ENCODE assay signal across 20 cellular contexts in genomic region chr19:45218887-45219780, GRCh38. TPM values are rescaled to one million over a fixed set of nuclear protein-coding genes. Genes with fewer than 3 reads are reported as not detected.
DNase-seq lines count a peak whose midpoint lies in the region; ATAC-seq and TF ChIP-seq lines count a peak whose summit lies in the region.
"Had no signal": no experiment of that assay in that cellular context is flagged by ENCODE, and none has a peak within 500 bp of the region (broad histone marks: within the 10 kb centered on the region; RNA-seq: fewer than 3 reads in every experiment).

No MANE protein-coding gene starts in this region.

- no peak for ATAC-seq in upper lobe of left lung (ENCODE audit: low FRiP score in 2 of 2)
- ATAC-seq: activated CD4-positive, CD25-positive, alpha-beta regulatory T cell treated with anti-CD3 and anti-CD28 coated beads, Interleukin-2, amount 50 U/mL, for 24 hours; activated T-cell treated with anti-CD3 and anti-CD28 coated beads, Interleukin-2, amount 50 U/mL, for 72 hours had no signal

- H3K9me3 ChIP-seq in osteoblast (ENCODE audit: low read depth, low read length) (no peaks in the 10 kb centered on the region), upper lobe of left lung (no peaks in the 10 kb centered on the region)
- H3K9me3 ChIP-seq: ascending aorta, HAP-1, neutrophil had no signal

- H2AFZ ChIP-seq in osteoblast (ENCODE audit: low read length), result no peak overlapping the region

- H3K27ac ChIP-seq in osteoblast (ENCODE audit: low read depth, low read length) (no peak overlapping the region), coronary artery (no peak overlapping the region), upper lobe of left lung (no peak overlapping the region)
- H3K27ac ChIP-seq: ascending aorta, neutrophil had no signal

- no peak for TF ChIP-seq EP300 in upper lobe of left lung (IDR thresholded peaks at IDR 0.05)

- DNase-seq in GM12865 (ENCODE audit: low read depth), result peak; percentile 20
- DNase-seq in MV-4-11 (lab: John Stamatoyannopoulos, UW), result peak; percentile 61
- DNase-seq in fibroblast of villous mesenchyme (ENCODE audit: low read depth), result peak; percentile 10
- DNase-seq in osteoblast (ENCODE audit: insufficient read length, low spot score, missing footprints), result no peak
- DNase-seq in coronary artery (ENCODE audit: low spot score), result no peak
- no peak for DNase-seq in upper lobe of left lung
- DNase-seq: activated CD8-positive, alpha-beta memory T cell treated with anti-CD3 and anti-CD28 coated beads for 24 hours; activated naive CD4-positive, alpha-beta T cell treated with anti-CD3 and anti-CD28 coated beads, Interleukin-2, amount 50 U/mL, for 16 hours; activated T-cell treated with anti-CD3 and anti-CD28 coated beads, Interleukin-2, amount 50 U/mL, for 72 hours; central memory CD4-positive, alpha-beta T cell; DND-41; Karpas-422; NCI-H510A treated with DMSO at 0.1 percent for 48 hours; trophoblast cell had no signal

- H4K20me1 ChIP-seq in osteoblast (ENCODE audit: insufficient read depth, low read length), result no peaks in the 10 kb centered on the region

- peaks cover 28% of the 10 kb centered on the region for H3K27me3 ChIP-seq in osteoblast (ENCODE audit: insufficient read depth, low read length)
- peaks cover 0 to 23% (median 9%) of the 10 kb centered on the region in 4 donors for H3K27me3 ChIP-seq in upper lobe of left lung

- TF ChIP-seq CTCF in GM12865 (IDR thresholded peaks at IDR 0.05; ENCODE audit: insufficient read depth, low read depth, low read length, missing control alignments) (no peak), fibroblast of villous mesenchyme (IDR thresholded peaks at IDR 0.05; ENCODE audit: insufficient read depth, low read depth, low read length) (no peak), osteoblast (IDR thresholded peaks at IDR 0.05; ENCODE audit: extremely low read depth, low read depth, low read length) (no peak), coronary artery (IDR thresholded peaks at IDR 0.05) (no peak), upper lobe of left lung (IDR thresholded peaks at IDR 0.05) (no peak)

- WGBS in upper lobe of left lung, 2 donors, result 74% methylated on average over 18 of the region's 18 CpGs

- H3K4me1 ChIP-seq in osteoblast (ENCODE audit: insufficient read depth, low read length) (peaks cover 3% of the 10 kb centered on the region), upper lobe of left lung (peaks cover 3 to 18% (median 7%) of the 10 kb centered on the region in 4 donors)
- H3K4me1 ChIP-seq: ascending aorta had no signal

- H3K79me2 ChIP-seq in osteoblast (ENCODE audit: insufficient read depth, low read length), result no peaks in the 10 kb centered on the region

- TF ChIP-seq POLR2A in upper lobe of left lung (IDR thresholded peaks at IDR 0.05), result no peak

- H3K4me2 ChIP-seq in osteoblast (ENCODE audit: insufficient read depth, low read length), result no peak overlapping the region

- H3K4me3 ChIP-seq in GM12865 (ENCODE audit: low read depth, low read length) (no peak overlapping the region), fibroblast of villous mesenchyme (ENCODE audit: low read depth, low read length) (no peak overlapping the region), osteoblast (ENCODE audit: insufficient read depth, low read length) (no peak overlapping the region), coronary artery (no peak overlapping the region), upper lobe of left lung (no peak overlapping the region)
- H3K4me3 ChIP-seq: ascending aorta, HAP-1, lung had no signal

- H3K36me3 ChIP-seq in osteoblast (ENCODE audit: insufficient read depth, low read length), result no peaks in the 10 kb centered on the region
- H3K36me3 ChIP-seq in upper lobe of left lung, result no peaks in the 10 kb centered on the region
- H3K36me3 ChIP-seq: ascending aorta, HAP-1, neutrophil had no signal

RNA-seq across cellular contexts. Expression of gene EXOC3L2, which starts 26.1 kb away (rescaled TPM):
- not detected in 2 replicates for total RNA-seq in fibroblast of villous mesenchyme
- not detected in 2 replicates for total RNA-seq in osteoblast
- total RNA-seq in upper lobe of left lung, result 1 to 10 TPM; 1.1 to 10.0 (median 2.7) TPM
- total RNA-seq: activated T-cell treated with anti-CD3 and anti-CD28 coated beads, Interleukin-2, amount 50 U/mL, for 72 hours; HT-29 had no signal

RNA-seq across cellular contexts. Expression of gene MARK4, which starts 31.9 kb away (rescaled TPM):
- total RNA-seq in fibroblast of villous mesenchyme (14.2 and 16.8 TPM in 2 replicates), osteoblast (16.2 and 18.1 TPM in 2 replicates), upper lobe of left lung (10 to 100 TPM; 14.6 to 59.3 (median 35.6) TPM)

RNA-seq across cellular contexts. Expression of gene BLOC1S3, which starts 40.5 kb away (rescaled TPM):
- 4.3 and 5.8 TPM in 2 replicates for total RNA-seq in fibroblast of villous mesenchyme
- 7.2 and 10.0 TPM in 2 replicates for total RNA-seq in osteoblast
- 10 to 100 TPM in 5 of 6 donors, 1 to 10 TPM in 1; 4.7 to 34.6 (median 18.6) TPM for total RNA-seq in upper lobe of left lung

RNA-seq across cellular contexts. Expression of gene TRAPPC6A, which starts 41.1 kb away (rescaled TPM):
- total RNA-seq in fibroblast of villous mesenchyme (3.9 and 7.7 TPM in 2 replicates), osteoblast (13.8 and 17.4 TPM in 2 replicates), upper lobe of left lung (10 to 100 TPM; 10.5 to 53.3 (median 23.7) TPM)

RNA-seq across cellular contexts. Expression of gene NKPD1, which starts 58.4 kb away (rescaled TPM):
- total RNA-seq in fibroblast of villous mesenchyme (under 0.01 TPM in 2 replicates), osteoblast (0.29 TPM in 1 of 2 replicates, not detected in the other), upper lobe of left lung (under 1 TPM in 5 of 6 donors, not detected in 1; under 0.01 to 1.00 (median 0.17) TPM)
- total RNA-seq: ascending aorta had no signal

Comparison
In these comparisons a context has a peak if more than half of its experiments do, and no peak if none do; other contexts are left out.
1. DNase-seq: peak in GM12865 (single experiment), MV-4-11 (single experiment) and fibroblast of villous mesenchyme (single experiment); none in osteoblast (single experiment), coronary artery (single experiment) and upper lobe of left lung (0 of 2).